Comparison of ENCODE assay signal across 1 cellular context in genomic region chr17:2712300-2713043, GRCh38.
TF ChIP-seq lines count a peak whose summit lies in the region.

No MANE protein-coding gene starts in this region.

TF ChIP-seq in HepG2, 621 proteins besides CTCF, POLR2A, EP300 and RAD21 (continued from another document):
- TF ChIP-seq ZNF235 (CRISPR knock-in tag; IDR thresholded peaks at IDR 0.05; ENCODE audit: borderline replicate concordance) (0 out of 2 replicates have a peak, but pooled peaks have one; percentile 44), MXI1 (IDR thresholded peaks at IDR 0.05; ENCODE audit: borderline replicate concordance, low read depth, low read length) (no peak), FOXO4 (CRISPR knock-in tag; conservative IDR thresholded peaks at IDR 0.05) (0 out of 2 replicates have a peak, but pooled peaks have one; percentile 2), AGO1 (IDR thresholded peaks at IDR 0.05; ENCODE audit: low read depth, low read length, poor library complexity, severe bottlenecking) (no peak), ZNF460 (CRISPR knock-in tag; IDR thresholded peaks at IDR 0.05; ENCODE audit: borderline replicate concordance) (0 out of 2 replicates have a peak, but pooled peaks have one; percentile 1)
- TF ChIP-seq, protein P1, sequence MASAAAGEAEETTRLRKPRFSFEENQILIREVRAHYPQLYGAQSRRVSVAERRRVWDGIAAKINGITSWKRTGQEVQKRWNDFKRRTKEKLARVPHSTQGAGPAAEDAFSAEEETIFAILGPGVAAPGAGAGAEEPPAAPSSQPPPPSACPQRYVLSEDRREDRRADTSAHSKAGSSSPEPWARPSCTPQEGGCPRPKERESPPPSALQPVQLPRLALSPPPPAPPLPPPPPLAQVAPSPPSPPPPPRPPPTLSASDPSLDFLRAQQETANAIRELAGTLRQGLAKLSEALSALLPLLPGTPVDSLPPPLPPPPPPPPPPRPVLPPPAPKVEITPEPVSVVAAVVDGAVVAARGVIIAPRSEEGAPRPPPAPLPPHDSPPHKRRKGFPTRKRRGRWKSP (CRISPR knock-in tag; IDR thresholded peaks at IDR 0.05): 0 out of 2 replicates have a peak, but pooled peaks have one; percentile 32
- TF ChIP-seq, protein P2, sequence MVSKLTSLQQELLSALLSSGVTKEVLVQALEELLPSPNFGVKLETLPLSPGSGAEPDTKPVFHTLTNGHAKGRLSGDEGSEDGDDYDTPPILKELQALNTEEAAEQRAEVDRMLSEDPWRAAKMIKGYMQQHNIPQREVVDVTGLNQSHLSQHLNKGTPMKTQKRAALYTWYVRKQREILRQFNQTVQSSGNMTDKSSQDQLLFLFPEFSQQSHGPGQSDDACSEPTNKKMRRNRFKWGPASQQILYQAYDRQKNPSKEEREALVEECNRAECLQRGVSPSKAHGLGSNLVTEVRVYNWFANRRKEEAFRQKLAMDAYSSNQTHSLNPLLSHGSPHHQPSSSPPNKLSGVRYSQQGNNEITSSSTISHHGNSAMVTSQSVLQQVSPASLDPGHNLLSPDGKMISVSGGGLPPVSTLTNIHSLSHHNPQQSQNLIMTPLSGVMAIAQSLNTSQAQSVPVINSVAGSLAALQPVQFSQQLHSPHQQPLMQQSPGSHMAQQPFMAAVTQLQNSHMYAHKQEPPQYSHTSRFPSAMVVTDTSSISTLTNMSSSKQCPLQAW (CRISPR knock-in tag; IDR thresholded peaks at IDR 0.05): 0 out of 2 replicates have a peak, but pooled peaks have one; percentile 4
